In the genomic region with DNA sequence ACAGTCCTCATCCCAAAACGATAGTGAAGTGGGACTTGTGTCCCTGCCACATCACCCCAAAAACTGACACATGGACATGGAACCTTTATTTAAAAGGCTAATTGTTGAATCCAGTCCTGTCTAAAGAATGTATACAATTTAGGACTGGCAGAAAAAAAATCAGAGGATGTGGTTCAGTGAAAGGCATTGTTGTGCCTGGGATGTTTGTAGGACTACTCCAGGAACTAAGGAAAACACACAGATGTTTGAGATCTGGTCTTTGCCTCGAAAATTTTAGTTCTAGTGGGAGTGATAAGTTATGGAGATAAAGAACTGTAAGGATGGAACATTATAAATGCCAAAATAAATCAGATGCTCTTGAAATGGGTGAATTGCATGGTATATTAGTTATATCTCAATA, we compare ENCODE assay signal across 31 cellular contexts. TPM values are rescaled to one million over a fixed set of nuclear protein-coding genes. Genes with fewer than 3 reads are reported as not detected.
DNase-seq lines count a peak whose midpoint lies in the region; ATAC-seq, FAIRE-seq and TF ChIP-seq lines count a peak whose summit lies in the region.
"Had no signal": no experiment of that assay in that cellular context is flagged by ENCODE, and none has a peak within 500 bp of the region (broad histone marks: within the 10 kb centered on the region; RNA-seq: fewer than 3 reads in every experiment).

No MANE protein-coding gene starts in this region.

- no peaks in the 10 kb centered on the region for H3K36me3 ChIP-seq in CD4-positive, CD25-positive, alpha-beta regulatory T cell (ENCODE audit: control insufficient read depth, insufficient read depth, low read length)
- H3K36me3 ChIP-seq in OCI-LY1 (ENCODE audit: insufficient read depth, low read length) (peaks cover 6% of the 10 kb centered on the region), neural progenitor cell (no peaks in the 10 kb centered on the region)
- H3K36me3 ChIP-seq: breast epithelium, colonic mucosa, left lung, upper lobe of left lung had no signal

- no peaks in the 10 kb centered on the region for H3K9me2 ChIP-seq in OCI-LY1 (ENCODE audit: low read depth, low read length)

- peak overlapping the region; percentile 12; the same call in 1 of the 2 replicates for H3K4me2 ChIP-seq in OCI-LY1 (ENCODE audit: low read length)
- H3K4me2 ChIP-seq in neural progenitor cell, result peak overlapping the region; percentile 58
- H3K4me2 ChIP-seq: BLaER1 treated with 17β-estradiol and CSF1 and Interleukin-3, amounts not matched to agents 10 nM and 100 nM had no signal

- H4K20me1 ChIP-seq in OCI-LY1 (ENCODE audit: insufficient read depth, low read length) (0 out of 2 replicates have a peak, but pooled peaks cover 3% of the 10 kb centered on the region), neural progenitor cell (ENCODE audit: low read depth) (peaks cover 100% of the 10 kb centered on the region)

- TF ChIP-seq CTCF in OCI-LY1 (IDR thresholded peaks at IDR 0.05; ENCODE audit: low read length), result no peak
- no peak for TF ChIP-seq CTCF in neural progenitor cell (IDR thresholded peaks at IDR 0.05)

- DNase-seq in CD4-positive, CD25-positive, alpha-beta regulatory T cell, result no peak
- DNase-seq in neural progenitor cell (ENCODE audit: low spot score) (no peak), HuH-7.5 (ENCODE audit: low spot score) (no peak), HT-29 (ENCODE audit: low spot score) (no peak), left lobe of liver (ENCODE audit: low spot score) (no peak)
- DNase-seq in activated naive CD8-positive, alpha-beta T cell treated with anti-CD3 and anti-CD28 coated beads, Interleukin-2, amount 50 U/mL, for 24 hours, result no peak
- DNase-seq: ACHN; activated CD4-positive, alpha-beta T cell treated with anti-CD3 and anti-CD28 coated beads, Interleukin-2, amount 50 U/mL, for 48 hours; activated CD4-positive, CD25-positive, alpha-beta regulatory T cell treated with anti-CD3 and anti-CD28 coated beads, Interleukin-2, amount 50 U/mL, for 72 hours; activated naive CD4-positive, alpha-beta T cell treated with Interleukin-2 at 50 U/mL for 16 hours; amygdala; colonic mucosa; DMS79 treated with DMSO at 0.1 percent for 48 hours; effector CD8-positive, alpha-beta T cell; erythroblast; GF-D8; HCEC 1CT; mesendoderm; NCI-H510A; occipital lobe; stimulated activated naive B cell treated with anti-CD40 and anti-IgM and Interleukin-4, amounts not matched to agents 10 μg/mL and 1 μg/mL and 100 μg/mL, for 72 hours; substantia nigra; upper lobe of left lung had no signal

- peak overlapping the region; percentile 15 to 59 (median 58) for H3K27ac Mint-ChIP-seq in CD4-positive, CD25-positive, alpha-beta regulatory T cell
- H3K27ac Mint-ChIP-seq in neural progenitor cell, result no peak overlapping the region
- H3K27ac Mint-ChIP-seq in activated naive CD8-positive, alpha-beta T cell treated with anti-CD3 and anti-CD28 coated beads, Interleukin-2, amount 50 U/mL, for 24 hours, result no peak overlapping the region
- H3K27ac Mint-ChIP-seq: stimulated activated naive B cell treated with anti-CD40 and anti-IgM and Interleukin-4, amounts not matched to agents 10 μg/mL and 1 μg/mL and 100 μg/mL, for 72 hours; T-helper 1 cell treated with Interleukin-12 subunit alpha and Interleukin-12 subunit beta and Interleukin-4 antibody, amounts not matched to agents 30 μg/mL and 1 μg/mL, for 36 hours had no signal

- no peaks in the 10 kb centered on the region for H3K27me3 ChIP-seq in CD4-positive, CD25-positive, alpha-beta regulatory T cell (ENCODE audit: control insufficient read depth, insufficient read depth, low read length)
- H3K27me3 ChIP-seq in OCI-LY1 (ENCODE audit: insufficient read depth, low read length) (no peaks in the 10 kb centered on the region), neural progenitor cell (no peaks in the 10 kb centered on the region)
- H3K27me3 ChIP-seq: BLaER1 treated with 17β-estradiol and CSF1 and Interleukin-3, amounts not matched to agents 10 nM and 100 nM; breast epithelium; colonic mucosa; left lung; upper lobe of left lung had no signal

- peak; percentile 29 for FAIRE-seq in endometrium (lab: Jason Lieb, UNC)
- FAIRE-seq: islet of Langerhans had no signal

- H3K79me2 ChIP-seq in OCI-LY1 (ENCODE audit: insufficient read depth, low read length) (peaks cover 92% of the 10 kb centered on the region), neural progenitor cell (ENCODE audit: low read depth) (peaks cover 100% of the 10 kb centered on the region)

- peaks cover 0 to 2% (median 0%) of the 10 kb centered on the region in 7 donors for H3K9me3 Mint-ChIP-seq in CD4-positive, CD25-positive, alpha-beta regulatory T cell
- peaks cover 5% of the 10 kb centered on the region for H3K9me3 Mint-ChIP-seq in neural progenitor cell
- H3K9me3 Mint-ChIP-seq in activated naive CD8-positive, alpha-beta T cell treated with anti-CD3 and anti-CD28 coated beads, Interleukin-2, amount 50 U/mL, for 24 hours, result no peaks in the 10 kb centered on the region
- H3K9me3 Mint-ChIP-seq: stimulated activated naive B cell treated with anti-CD40 and anti-IgM and Interleukin-4, amounts not matched to agents 10 μg/mL and 1 μg/mL and 100 μg/mL, for 72 hours; T-helper 1 cell treated with Interleukin-12 subunit alpha and Interleukin-12 subunit beta and Interleukin-4 antibody, amounts not matched to agents 30 μg/mL and 1 μg/mL, for 36 hours had no signal

- H3K4me3 ChIP-seq in CD4-positive, CD25-positive, alpha-beta regulatory T cell (ENCODE audit: low read depth, low read length), result no peak overlapping the region
- no peak overlapping the region for H3K4me3 ChIP-seq in OCI-LY1 (ENCODE audit: low read depth, low read length, poor library complexity, severe bottlenecking)
- H3K4me3 ChIP-seq in neural progenitor cell, result no peak overlapping the region
- H3K4me3 ChIP-seq: BLaER1 treated with 17β-estradiol and CSF1 and Interleukin-3, amounts not matched to agents 10 nM and 100 nM; breast epithelium; colonic mucosa; left lung; SK-N-MC; upper lobe of left lung had no signal

- H2AFZ ChIP-seq in OCI-LY1 (ENCODE audit: low read length) (no peak overlapping the region), neural progenitor cell (replicated peaks) (no peak overlapping the region)

- H3K9me3 ChIP-seq in CD4-positive, CD25-positive, alpha-beta regulatory T cell (ENCODE audit: control insufficient read depth in 2 of 2, low read length in 2 of 2), result no peaks in the 10 kb centered on the region
- H3K9me3 ChIP-seq in OCI-LY1 (ENCODE audit: low read length) (no peaks in the 10 kb centered on the region), neural progenitor cell (ENCODE audit: low read depth) (no peaks in the 10 kb centered on the region)
- H3K9me3 ChIP-seq: BLaER1 treated with 17β-estradiol and CSF1 and Interleukin-3, amounts not matched to agents 10 nM and 100 nM; breast epithelium; colonic mucosa; left lung; upper lobe of left lung had no signal

- H3K27me3 Mint-ChIP-seq in CD4-positive, CD25-positive, alpha-beta regulatory T cell, result no peaks in the 10 kb centered on the region
- peaks cover 8% of the 10 kb centered on the region for H3K27me3 Mint-ChIP-seq in neural progenitor cell (ENCODE audit: insufficient read depth, low read depth)
- no peaks in the 10 kb centered on the region for H3K27me3 Mint-ChIP-seq in activated naive CD8-positive, alpha-beta T cell treated with anti-CD3 and anti-CD28 coated beads, Interleukin-2, amount 50 U/mL, for 24 hours
- H3K27me3 Mint-ChIP-seq: stimulated activated naive B cell treated with anti-CD40 and anti-IgM and Interleukin-4, amounts not matched to agents 10 μg/mL and 1 μg/mL and 100 μg/mL, for 72 hours had no signal

- no peak for ATAC-seq in CD4-positive, CD25-positive, alpha-beta regulatory T cell (ENCODE audit: low read depth in 2 of 2)
- no peak for ATAC-seq in left lobe of liver
- no peak for ATAC-seq in activated naive CD8-positive, alpha-beta T cell treated with anti-CD3 and anti-CD28 coated beads, Interleukin-2, amount 50 U/mL, for 24 hours
- ATAC-seq: left lung; stimulated activated naive B cell treated with anti-CD40 and anti-IgM and Interleukin-4, amounts not matched to agents 10 μg/mL and 1 μg/mL and 100 μg/mL, for 72 hours had no signal

- H3K9ac ChIP-seq in OCI-LY1 (ENCODE audit: low read length) (no peak overlapping the region; the same call in 1 of the 2 replicates), neural progenitor cell (no peak overlapping the region)
- H3K9ac ChIP-seq: BLaER1 treated with 17β-estradiol and CSF1 and Interleukin-3, amounts not matched to agents 10 nM and 100 nM had no signal

- H3K4me1 Mint-ChIP-seq in CD4-positive, CD25-positive, alpha-beta regulatory T cell, result peaks cover 9 to 58% (median 38%) of the 10 kb centered on the region in 4 donors
- peaks cover 97% of the 10 kb centered on the region for H3K4me1 Mint-ChIP-seq in neural progenitor cell
- peaks cover 48% of the 10 kb centered on the region for H3K4me1 Mint-ChIP-seq in activated naive CD8-positive, alpha-beta T cell treated with anti-CD3 and anti-CD28 coated beads, Interleukin-2, amount 50 U/mL, for 24 hours

- peaks cover 14% of the 10 kb centered on the region for H3K36me3 Mint-ChIP-seq in CD4-positive, CD25-positive, alpha-beta regulatory T cell
- peaks cover 36% of the 10 kb centered on the region for H3K36me3 Mint-ChIP-seq in neural progenitor cell
- H3K36me3 Mint-ChIP-seq in activated naive CD8-positive, alpha-beta T cell treated with anti-CD3 and anti-CD28 coated beads, Interleukin-2, amount 50 U/mL, for 24 hours (ENCODE audit: low read depth), result peaks cover 2% of the 10 kb centered on the region

- no peak overlapping the region for H3K4me3 Mint-ChIP-seq in CD4-positive, CD25-positive, alpha-beta regulatory T cell
- H3K4me3 Mint-ChIP-seq in neural progenitor cell, result no peak overlapping the region
- H3K4me3 Mint-ChIP-seq in activated naive CD8-positive, alpha-beta T cell treated with anti-CD3 and anti-CD28 coated beads, Interleukin-2, amount 50 U/mL, for 24 hours, result no peak overlapping the region
- H3K4me3 Mint-ChIP-seq: stimulated activated naive B cell treated with anti-CD40 and anti-IgM and Interleukin-4, amounts not matched to agents 10 μg/mL and 1 μg/mL and 100 μg/mL, for 72 hours; T-helper 1 cell treated with Interleukin-12 subunit alpha and Interleukin-12 subunit beta and Interleukin-4 antibody, amounts not matched to agents 30 μg/mL and 1 μg/mL, for 36 hours had no signal

- no peaks in the 10 kb centered on the region for H3F3A ChIP-seq in OCI-LY1 (ENCODE audit: insufficient read depth, low read length)
- peaks cover 6% of the 10 kb centered on the region for H3F3A ChIP-seq in neural progenitor cell (ENCODE audit: low read depth)

- H3K4me1 ChIP-seq in CD4-positive, CD25-positive, alpha-beta regulatory T cell (ENCODE audit: control insufficient read depth, insufficient read depth, low read length, poor library complexity, severe bottlenecking), result peaks cover 3% of the 10 kb centered on the region
- peaks cover 98% of the 10 kb centered on the region for H3K4me1 ChIP-seq in OCI-LY1 (ENCODE audit: insufficient read depth, low read length, severe bottlenecking)
- peaks cover 84% of the 10 kb centered on the region for H3K4me1 ChIP-seq in neural progenitor cell

- H3K27ac ChIP-seq in CD4-positive, CD25-positive, alpha-beta regulatory T cell (ENCODE audit: insufficient read depth, low read length, poor library complexity, severe bottlenecking), result no peak overlapping the region
- no peak overlapping the region for H3K27ac ChIP-seq in OCI-LY1 (ENCODE audit: low read depth, low read length, poor library complexity, severe bottlenecking)
- no peak overlapping the region for H3K27ac ChIP-seq in neural progenitor cell
- H3K27ac ChIP-seq: BLaER1 treated with 17β-estradiol and CSF1 and Interleukin-3, amounts not matched to agents 10 nM and 100 nM; colonic mucosa; SK-N-MC had no signal

RNA-seq across cellular contexts. Expression of gene VGLL4, which starts 27.2 kb away (rescaled TPM):
- total RNA-seq in CD4-positive, CD25-positive, alpha-beta regulatory T cell, result 16.3 TPM
- 10 to 100 TPM in 3 of 4 donors, 1 to 10 TPM in 1; 8.5 to 15.6 (median 12.8) TPM for polyA plus RNA-seq in CD4-positive, CD25-positive, alpha-beta regulatory T cell
- total RNA-seq in neural progenitor cell (ENCODE audit: low replicate concordance) (82.6 and 111 TPM in 2 replicates), left lobe of liver (13.8 TPM)
- total RNA-seq in HT-29 (2014; rRNA removed; shearing (Covaris generic)), result 25.1 and 28.4 TPM in 2 replicates

Comparison
In these comparisons a context has a peak if more than half of its experiments do, and no peak if none do; other contexts are left out.
1. H3K27ac Mint-ChIP-seq: peak in CD4-positive, CD25-positive, alpha-beta regulatory T cell (3 of 3); none in neural progenitor cell (single experiment) and activated naive CD8-positive, alpha-beta T cell treated with anti-CD3 and anti-CD28 coated beads, Interleukin-2, amount 50 U/mL, for 24 hours (single experiment).